In the genomic region with DNA sequence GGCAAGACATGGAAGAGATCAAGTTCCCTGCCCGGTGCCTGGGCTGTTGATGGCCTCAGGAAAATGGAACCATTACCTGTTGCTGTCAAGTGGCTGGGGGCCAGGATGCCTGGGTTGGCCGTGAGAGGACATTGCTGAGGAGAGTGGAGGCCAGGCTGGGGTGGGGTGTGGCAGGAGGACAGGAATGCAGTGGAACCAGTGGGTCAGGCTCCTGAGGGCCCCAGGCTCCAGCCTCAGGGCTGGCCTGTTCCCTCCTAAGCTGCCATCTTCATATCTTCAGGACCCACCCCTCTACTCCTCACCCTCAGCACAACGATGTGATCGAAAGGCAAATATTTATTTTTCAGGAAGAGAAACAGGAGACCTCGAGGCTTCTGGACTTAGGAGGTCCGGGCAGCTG, we compare ENCODE assay signal across 22 cellular contexts. TPM values are rescaled to one million over a fixed set of nuclear protein-coding genes. Genes with fewer than 3 reads are reported as not detected.
DNase-seq lines count a peak whose midpoint lies in the region; ATAC-seq and TF ChIP-seq lines count a peak whose summit lies in the region.
"Had no signal": no experiment of that assay in that cellular context is flagged by ENCODE, and none has a peak within 500 bp of the region (broad histone marks: within the 10 kb centered on the region; RNA-seq: fewer than 3 reads in every experiment).

No MANE protein-coding gene starts in this region.

- peak overlapping the region; percentile 53 for H4K8ac ChIP-seq in trophoblast cell (ENCODE audit: low read depth, low read length)

- intact Hi-C loops in Caco-2 (cut with micrococcal nuclease; ENCODE audit: unreplicated experiment), result no loop called here

- peaks cover 13% of the 10 kb centered on the region for H3K4me1 Mint-ChIP-seq in Caco-2 (ENCODE audit: low read depth, unreplicated experiment)
- H3K4me1 Mint-ChIP-seq: brain, memory B cell had no signal

- no peak overlapping the region for H4K12ac ChIP-seq in trophoblast cell (ENCODE audit: low read depth, low read length)

- peak overlapping the region; percentile 58 for H3K14ac ChIP-seq in trophoblast cell (ENCODE audit: low read length)

- no peak overlapping the region for H3K27ac ChIP-seq in HEK293 (ENCODE audit: extremely low read depth, low read depth, low read length)
- H3K27ac ChIP-seq in hepatocyte, result peak overlapping the region; percentile 86
- H3K27ac ChIP-seq in trophoblast cell (ENCODE audit: low read depth, low read length), result peak overlapping the region; percentile 47
- H3K27ac ChIP-seq: coronary artery, heart left ventricle, pancreas, right lobe of liver had no signal

- DNase-seq in Caco-2, result peak; percentile 88 to 89
- DNase-seq in hepatocyte (ENCODE audit: low spot score), result peak; percentile 58
- DNase-seq in trophoblast cell, result peak; percentile 94
- no peak for DNase-seq in stimulated activated naive CD8-positive, alpha-beta T cell treated with anti-CD3 and anti-CD28 coated beads, Interleukin-15, Interleukin-2, amounts not matched to agents 100 U/mL and 50 U/mL, for 24 hours
- DNase-seq: activated CD4-positive, alpha-beta T cell treated with anti-CD3 and anti-CD28 coated beads for 4 hours; CD8-positive, alpha-beta T cell; heart left ventricle; Kasumi-1; naive thymus-derived CD4-positive, alpha-beta T cell; NCI-H1105; NCI-H2081; NK-92 treated with Interleukin-12 subunit alpha and Interleukin-12 subunit beta, amount 100 ng/mL, for 24 hours; right lobe of liver; stimulated activated CD4-positive, alpha-beta T cell treated with anti-CD3 and anti-CD28 coated beads, Interleukin-15, amount 100 ng/mL, for 24 hours had no signal

- H3K4me3 ChIP-seq in Caco-2 (ENCODE audit: low read depth, low read length) (no peak overlapping the region), HEK293 (ENCODE audit: low read depth, low read length) (no peak overlapping the region), hepatocyte (no peak overlapping the region), trophoblast cell (ENCODE audit: low read depth, low read length) (no peak overlapping the region)
- H3K4me3 ChIP-seq: coronary artery, HAP-1, heart left ventricle, pancreas, right lobe of liver had no signal

- H3K9me3 ChIP-seq in Caco-2 (no peaks in the 10 kb centered on the region), HEK293 (ENCODE audit: control insufficient read depth, insufficient read depth, low read depth, low read length) (no peaks in the 10 kb centered on the region), hepatocyte (ENCODE audit: low read depth) (no peaks in the 10 kb centered on the region), trophoblast cell (ENCODE audit: insufficient read depth, low read depth, low read length) (peaks cover 1% of the 10 kb centered on the region)
- H3K9me3 ChIP-seq: HAP-1, heart left ventricle, pancreas, right lobe of liver had no signal

- H2AFZ ChIP-seq in hepatocyte, result no peak overlapping the region
- peak overlapping the region; percentile 20 for H2AFZ ChIP-seq in trophoblast cell (ENCODE audit: insufficient read depth, low read length, poor library complexity)

- H3K23ac ChIP-seq in trophoblast cell (ENCODE audit: low read length), result no peak overlapping the region

- peaks cover 17% of the 10 kb centered on the region for H4K20me1 ChIP-seq in hepatocyte (ENCODE audit: insufficient read depth, poor library complexity, severe bottlenecking)

- peaks cover 6% of the 10 kb centered on the region for H3K79me1 ChIP-seq in trophoblast cell (ENCODE audit: low read length)

- peak overlapping the region; percentile 97 for H3K27ac Mint-ChIP-seq in Caco-2 (ENCODE audit: unreplicated experiment)
- H3K27ac Mint-ChIP-seq: CD8-positive, alpha-beta T cell; memory B cell had no signal

- peak overlapping the region; percentile 74 for H2BK5ac ChIP-seq in trophoblast cell (ENCODE audit: low read depth, low read length, poor library complexity)

- H3K79me2 ChIP-seq in hepatocyte, result peaks cover 74% of the 10 kb centered on the region
- H3K79me2 ChIP-seq in trophoblast cell (ENCODE audit: control insufficient read depth, insufficient read depth, low read length, poor library complexity), result no peaks in the 10 kb centered on the region

- no peaks in the 10 kb centered on the region for H3K27me3 Mint-ChIP-seq in Caco-2 (ENCODE audit: insufficient read depth, unreplicated experiment)
- H3K27me3 Mint-ChIP-seq: brain; memory B cell; naive thymus-derived CD4-positive, alpha-beta T cell had no signal

- H2AK5ac ChIP-seq in trophoblast cell (ENCODE audit: low read length), result peak overlapping the region; percentile 3

- H3K4ac ChIP-seq in trophoblast cell (ENCODE audit: low read depth, low read length), result no peak overlapping the region

- TF ChIP-seq CTCF in Caco-2 (IDR thresholded peaks at IDR 0.05; ENCODE audit: insufficient read depth in 1 of 2, low read depth in 1 of 2, low read length in 1 of 2, severe bottlenecking in 1 of 2, unreplicated experiment in 1 of 2) (no peak), HEK293 (tag by site-specific recombination; IDR thresholded peaks at IDR 0.05) (no peak), hepatocyte (IDR thresholded peaks at IDR 0.05; ENCODE audit: poor library complexity) (no peak)

- 66% methylated on average over 6 of the region's 6 CpGs for WGBS in hepatocyte (ENCODE audit: low lambda C conversion rate, missing lambda C conversion rate)
- no CpG with 5 or more reads among the region's 6 CpGs for WGBS in trophoblast cell (ENCODE audit: extremely low coverage, insufficient coverage, insufficient read length)

- H3K36me3 ChIP-seq in Caco-2 (ENCODE audit: control insufficient read depth, insufficient read depth, low read length) (no peaks in the 10 kb centered on the region; the same call in 1 of the 2 replicates), HEK293 (ENCODE audit: control insufficient read depth in 2 of 2, insufficient read depth in 1 of 2, low read length in 2 of 2) (peaks cover 0 to 42% of the 10 kb centered on the region in 2 experiments; a peak in 2 of 3 replicates), hepatocyte (replicated peaks; ENCODE audit: insufficient read depth, low read depth) (no peaks in the 10 kb centered on the region), trophoblast cell (ENCODE audit: control insufficient read depth in 1 of 2, insufficient read depth in 2 of 2, low read length in 2 of 2) (peaks cover 10 to 14% of the 10 kb centered on the region in 2 experiments)
- H3K36me3 ChIP-seq: HAP-1, pancreas had no signal

- H3K9ac ChIP-seq in trophoblast cell (ENCODE audit: low read length), result no peak overlapping the region

- H4K91ac ChIP-seq in trophoblast cell (ENCODE audit: low read depth, low read length), result peak overlapping the region; percentile 77

- H3K9me3 Mint-ChIP-seq in Caco-2 (ENCODE audit: unreplicated experiment), result peaks cover 14% of the 10 kb centered on the region
- H3K9me3 Mint-ChIP-seq: brain; CD8-positive, alpha-beta T cell; memory B cell had no signal

- CTCF ChIA-PET in Caco-2 (lab: Charles Lee) (interaction anchor here (1.0 to 2.2 kb wide), 2 partner anchors 8 to 12 kb away, joined by 3 to 13 read pairs; a partner anchor contains a TSS), HEK293 (lab: Yijun Ruan, JAX) (interaction anchor here (2.8 to 3.2 kb wide), 2 partner anchors 8 to 12 kb away, joined by 12 to 16 read pairs; a partner anchor contains a TSS)

- peak overlapping the region; percentile 64 for H3K18ac ChIP-seq in trophoblast cell (ENCODE audit: low read length)

- peak overlapping the region; percentile 31 for H2BK12ac ChIP-seq in trophoblast cell (ENCODE audit: low read length)

- ATAC-seq in stimulated activated naive CD8-positive, alpha-beta T cell treated with anti-CD3 and anti-CD28 coated beads, Interleukin-15, Interleukin-2, amounts not matched to agents 100 U/mL and 50 U/mL, for 24 hours, result no peak
- ATAC-seq in HG02840 (IDR thresholded peaks at IDR 0.05; ENCODE audit: low FRiP score, unreplicated experiment) (no peak), HG02571 (IDR thresholded peaks at IDR 0.05; ENCODE audit: unreplicated experiment) (no peak)
- ATAC-seq: CD8-positive, alpha-beta T cell; naive thymus-derived CD4-positive, alpha-beta T cell had no signal

- no peaks in the 10 kb centered on the region for H3K27me3 ChIP-seq in Caco-2 (replicated peaks; ENCODE audit: control insufficient read depth, insufficient read depth, low read length)
- H3K27me3 ChIP-seq in hepatocyte, result no peaks in the 10 kb centered on the region
- H3K27me3 ChIP-seq in trophoblast cell (ENCODE audit: insufficient read depth, low read length), result no peaks in the 10 kb centered on the region
- H3K27me3 ChIP-seq: heart left ventricle, pancreas, right lobe of liver had no signal

- BruUV-seq in Caco-2 (replicated peaks; lab: Mats Ljungman, UMichigan), result no TSS peak

- H3K4me2 ChIP-seq in hepatocyte (peak overlapping the region; percentile 54), trophoblast cell (ENCODE audit: low read length) (no peak overlapping the region)

- H3K4me1 ChIP-seq in Caco-2 (peaks cover 22% of the 10 kb centered on the region), HEK293 (ENCODE audit: control insufficient read depth, insufficient read depth, low read length) (no peaks in the 10 kb centered on the region), hepatocyte (ENCODE audit: insufficient read depth) (peaks cover 27% of the 10 kb centered on the region), trophoblast cell (ENCODE audit: control insufficient read depth in 1 of 2, insufficient read depth in 2 of 2, low read length in 2 of 2) (peaks cover 12 to 13% of the 10 kb centered on the region in 2 experiments)
- H3K4me1 ChIP-seq: HAP-1, heart left ventricle, pancreas, right lobe of liver had no signal

- peaks cover 13% of the 10 kb centered on the region for H3K36me3 Mint-ChIP-seq in Caco-2 (ENCODE audit: insufficient read depth, unreplicated experiment)

- peak overlapping the region; percentile 66 for H3K4me3 Mint-ChIP-seq in Caco-2 (ENCODE audit: unreplicated experiment)
- H3K4me3 Mint-ChIP-seq: brain; CD8-positive, alpha-beta T cell; memory B cell; naive thymus-derived CD4-positive, alpha-beta T cell had no signal

- POLR2A ChIA-PET in Caco-2 (lab: Charles Lee), result no interaction called here
- POLR2A ChIA-PET in HEK293 (lab: Yijun Ruan, JAX), result no interaction called here

- peak overlapping the region; percentile 63 for H2BK120ac ChIP-seq in trophoblast cell (ENCODE audit: insufficient read depth, low read length, poor library complexity)

- no peaks in the 10 kb centered on the region for H3K9me2 ChIP-seq in hepatocyte (replicated peaks; ENCODE audit: insufficient read depth)

RNA-seq across cellular contexts. Expression of a gene that starts 8.5 kb away (rescaled TPM):
- 24.4 and 26.3 TPM in 2 replicates for total RNA-seq in Caco-2 (2022)
- 19.3 and 20.1 TPM in 2 replicates for total RNA-seq in hepatocyte
- polyA plus RNA-seq in hepatocyte, result 82.1 and 103 TPM in 2 replicates
- polyA plus RNA-seq in trophoblast cell (2013), result 47.2 and 47.3 TPM in 2 replicates

RNA-seq across cellular contexts. Expression of a gene that starts 8.8 kb away (rescaled TPM):
- 5.8 and 8.4 TPM in 2 replicates for total RNA-seq in Caco-2 (2022)
- 0.67 TPM in 1 of 2 replicates, not detected in the other for total RNA-seq in hepatocyte
- 5.4 and 11.2 TPM in 2 replicates for polyA plus RNA-seq in hepatocyte
- polyA plus RNA-seq in trophoblast cell (2013), result 3.2 and 3.5 TPM in 2 replicates
- polyA plus RNA-seq: naive thymus-derived CD4-positive, alpha-beta T cell had no signal

RNA-seq across cellular contexts. Expression of a gene that starts 12.8 kb away (rescaled TPM):
- total RNA-seq in Caco-2 (2022) (1.1 and 1.6 TPM in 2 replicates), hepatocyte (0.56 and 0.60 TPM in 2 replicates)
- 0.10 and 0.19 TPM in 2 replicates for polyA plus RNA-seq in hepatocyte
- 0.74 and 0.90 TPM in 2 replicates for polyA plus RNA-seq in trophoblast cell (2013)

RNA-seq across cellular contexts. Expression of a gene that starts 18.5 kb away (rescaled TPM):
- total RNA-seq in Caco-2 (2022) (64.0 and 71.9 TPM in 2 replicates), hepatocyte (34.6 and 57.6 TPM in 2 replicates)
- polyA plus RNA-seq in hepatocyte, result 31.3 and 38.1 TPM in 2 replicates
- polyA plus RNA-seq in trophoblast cell (2013), result 64.9 and 67.4 TPM in 2 replicates

RNA-seq across cellular contexts. Expression of a gene that starts 28.7 kb away (rescaled TPM):
- 130 and 134 TPM in 2 replicates for total RNA-seq in Caco-2 (2022)
- total RNA-seq in hepatocyte, result 107 and 123 TPM in 2 replicates
- 212 and 236 TPM in 2 replicates for polyA plus RNA-seq in hepatocyte
- 118 and 119 TPM in 2 replicates for polyA plus RNA-seq in trophoblast cell (2013)
